ENCODE assay signal across 11 cellular contexts in the genomic region with DNA sequence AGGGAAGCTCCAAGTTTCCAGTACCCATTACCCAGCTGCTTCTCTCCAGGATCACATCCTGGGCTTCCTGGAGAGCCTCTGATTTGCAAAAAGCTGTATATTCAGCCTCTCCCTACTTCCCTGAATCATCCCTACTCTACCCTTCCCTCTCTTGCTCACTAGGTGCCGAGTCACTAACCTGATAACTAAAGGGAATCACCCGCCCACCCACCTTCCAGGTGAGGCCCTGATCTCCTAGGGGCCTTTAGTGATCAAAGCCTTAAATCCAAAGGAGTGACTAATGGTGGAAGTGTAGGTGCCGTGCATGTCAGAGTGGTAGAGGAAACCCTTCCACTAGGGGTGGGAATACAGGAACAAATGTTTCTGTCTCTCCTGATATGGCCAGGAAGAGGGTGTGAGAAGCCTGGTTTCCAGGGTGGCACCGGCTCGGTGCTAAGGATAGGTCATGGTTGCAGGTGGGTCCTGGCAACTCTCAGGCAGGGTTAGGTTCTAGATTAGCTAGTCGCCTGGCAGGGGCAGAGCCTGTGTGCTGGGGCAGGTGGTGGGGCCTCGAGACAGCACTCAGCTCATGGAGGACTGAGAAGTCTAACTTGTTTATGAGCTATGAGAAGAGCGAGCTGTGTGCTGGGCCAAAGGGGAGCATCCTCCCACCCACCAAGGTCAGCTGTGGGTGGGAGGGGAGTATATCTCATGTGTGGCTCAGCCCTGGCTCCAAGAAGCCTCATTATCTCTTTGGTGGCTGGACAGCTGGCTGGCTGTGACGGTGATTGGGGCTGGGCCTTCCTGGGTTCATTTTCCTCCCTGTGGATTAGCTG. TPM values are rescaled to one million over a fixed set of nuclear protein-coding genes. Genes with fewer than 3 reads are reported as not detected.
DNase-seq lines count a peak whose midpoint lies in the region; ATAC-seq and TF ChIP-seq lines count a peak whose summit lies in the region.
"Had no signal": no experiment of that assay in that cellular context is flagged by ENCODE, and none has a peak within 500 bp of the region (broad histone marks: within the 10 kb centered on the region; RNA-seq: fewer than 3 reads in every experiment).

No MANE protein-coding gene starts in this region.

- dilution Hi-C loops in IMR-90 (cut with HindIII; ENCODE audit: low sequenced_read_pairs, unreplicated experiment): no loop called here

- H3K79me1 ChIP-seq in IMR-90 (ENCODE audit: low read depth in 1 of 2, low read length in 2 of 2) (peaks cover 18 to 94% of the 10 kb centered on the region in 2 experiments; a peak in 3 of 4 replicates), neuronal stem cell (ENCODE audit: low read depth, low read length) (peaks cover 6% of the 10 kb centered on the region)

- TF ChIP-seq RAD21 in IMR-90 (IDR thresholded peaks at IDR 0.05; ENCODE audit: low read length): no peak

- ATAC-seq in IMR-90 (ENCODE audit: low read depth) (no peak), HG03520 (IDR thresholded peaks at IDR 0.05; ENCODE audit: unreplicated experiment) (no peak)

- H3K4me3 Mint-ChIP-seq in brain: peak overlapping the region in 1 of 5 experiments; percentile 24

- in situ Hi-C loops in IMR-90 (cut with MboI; ENCODE audit: low sequenced_read_pairs): no loop called here

- H3K4me3 ChIP-seq in IMR-90 (ENCODE audit: insufficient read depth, low read depth, low read length): no peak overlapping the region
- no peak overlapping the region for H3K4me3 ChIP-seq in neuronal stem cell (ENCODE audit: low read length in 2 of 2)

- H3K9ac ChIP-seq in IMR-90 (ENCODE audit: low read depth, low read length) (no peak overlapping the region), neuronal stem cell (ENCODE audit: low read depth, low read length, poor library complexity) (no peak overlapping the region)

- BruUV-seq in IMR-90 (replicated peaks; lab: Mats Ljungman, UMichigan): no TSS peak

- H3K4me2 ChIP-seq in IMR-90 (ENCODE audit: low read depth, low read length) (peak overlapping the region; percentile 19; the same call in 1 of the 2 replicates), neuronal stem cell (ENCODE audit: insufficient read depth, low read length, poor library complexity, severe bottlenecking) (no peak overlapping the region)

- peak overlapping the region; percentile 82 for H3K18ac ChIP-seq in IMR-90 (ENCODE audit: low read depth, low read length)
- peak overlapping the region; percentile 40 for H3K18ac ChIP-seq in neuronal stem cell (ENCODE audit: low read length)

- H3K9me3 ChIP-seq in IMR-90 (ENCODE audit: control insufficient read depth, insufficient read depth, low read length) (no peaks in the 10 kb centered on the region), neuronal stem cell (replicated peaks in 1 of 2; ENCODE audit: control insufficient read depth in 2 of 2, insufficient read depth in 1 of 2, low read depth in 1 of 2, low read length in 2 of 2) (no peaks in the 10 kb centered on the region)

- H4K20me1 ChIP-seq in IMR-90 (ENCODE audit: insufficient read depth, low read length): peaks cover 15% of the 10 kb centered on the region

- TF ChIP-seq POLR2A in IMR-90 (IDR thresholded peaks at IDR 0.05; ENCODE audit: low read depth, low read length): no peak

- H3K9me1 ChIP-seq in IMR-90 (ENCODE audit: insufficient read depth, low read length): peaks cover 54% of the 10 kb centered on the region

- H4K5ac ChIP-seq in IMR-90 (ENCODE audit: low read depth, low read length): peak overlapping the region; percentile 75

- peak overlapping the region; percentile 90 for H4K91ac ChIP-seq in IMR-90 (ENCODE audit: insufficient read depth, low read depth, low read length)
- H4K91ac ChIP-seq in neuronal stem cell (ENCODE audit: low read depth, low read length, poor library complexity): no peak overlapping the region

- peak overlapping the region; percentile 93 for H2AK9ac ChIP-seq in IMR-90 (replicated peaks; ENCODE audit: low read depth, low read length, poor library complexity)

- H3K14ac ChIP-seq in IMR-90 (replicated peaks; ENCODE audit: low read depth, low read length): peak overlapping the region; percentile 50
- peak overlapping the region; percentile 72 for H3K14ac ChIP-seq in neuronal stem cell (ENCODE audit: low read length)

- H2BK5ac ChIP-seq in IMR-90 (ENCODE audit: low read depth, low read length, poor library complexity, severe bottlenecking) (peak overlapping the region; percentile 95), neuronal stem cell (ENCODE audit: low read length) (no peak overlapping the region)

- 76% methylated on average over 3 of the region's 9 CpGs; no CpG with 5 or more reads in 1 of the 2 experiments for WGBS in IMR-90 (ENCODE audit: extremely low coverage in 2 of 2, insufficient read length in 1 of 2), 2 experiments
- no CpG with 5 or more reads among the region's 9 CpGs for WGBS in neuronal stem cell (ENCODE audit: extremely low coverage in 2 of 2, insufficient read length in 2 of 2, insufficient replicate concordance in 1 of 2), 2 donors

- H3K27me3 ChIP-seq in IMR-90 (ENCODE audit: control insufficient read depth, insufficient read depth, low read length): no peaks in the 10 kb centered on the region
- H3K27me3 ChIP-seq in neuronal stem cell (ENCODE audit: control insufficient read depth in 3 of 3, insufficient read depth in 3 of 3, low read depth in 1 of 3, low read length in 3 of 3): no peaks in the 10 kb centered on the region

- H2BK15ac ChIP-seq in IMR-90 (ENCODE audit: low read depth, low read length): peak overlapping the region; percentile 88; the same call in 2 of the 3 replicates
- H2BK15ac ChIP-seq in neuronal stem cell (ENCODE audit: low read length): no peak overlapping the region

- CTCF ChIA-PET in IMR-90 (lab: Yijun Ruan, JAX): no interaction called here

- POLR2A ChIA-PET in IMR-90 (lab: Charles Lee; ENCODE audit: unreplicated experiment): no interaction called here

- TF ChIP-seq CTCF in IMR-90 (conservative IDR thresholded peaks at IDR 0.05; ENCODE audit: low read depth, low read length): no peak
- no peak for TF ChIP-seq CTCF in brain (conservative IDR thresholded peaks at IDR 0.05)

- no peak overlapping the region for H2BK12ac ChIP-seq in neuronal stem cell (ENCODE audit: low read length)

- peak overlapping the region; percentile 73 for H3K27ac ChIP-seq in IMR-90 (ENCODE audit: insufficient read depth, low read length)
- no peak overlapping the region for H3K27ac ChIP-seq in neuronal stem cell (replicated peaks; ENCODE audit: low read length)

- peaks cover 64% of the 10 kb centered on the region for H3K4me1 Mint-ChIP-seq in brain

- no peak overlapping the region for H3K56ac ChIP-seq in IMR-90 (ENCODE audit: extremely low read depth, insufficient read depth, low read length)

- peak overlapping the region; percentile 16 to 87 (median 63) for H3K27ac Mint-ChIP-seq in brain

- H3K4ac ChIP-seq in IMR-90 (ENCODE audit: low read depth, low read length) (peak overlapping the region; percentile 91), neuronal stem cell (ENCODE audit: low read length) (no peak overlapping the region)

- H3K9me3 Mint-ChIP-seq in brain: peaks cover 0 to 2% (median 0%) of the 10 kb centered on the region in 5 experiments

- H3K4me1 ChIP-seq in IMR-90 (ENCODE audit: control insufficient read depth, insufficient read depth, low read length) (peaks cover 45% of the 10 kb centered on the region), neuronal stem cell (ENCODE audit: control insufficient read depth in 2 of 2, insufficient read depth in 1 of 2, low read depth in 1 of 2, low read length in 2 of 2) (peaks cover 28 to 43% of the 10 kb centered on the region in 2 donors)

- H3K36me3 Mint-ChIP-seq in brain: no peaks in the 10 kb centered on the region

- peak overlapping the region; percentile 43; the same call in 1 of the 2 replicates for H3K23ac ChIP-seq in IMR-90 (ENCODE audit: low read depth, low read length)
- no peak overlapping the region for H3K23ac ChIP-seq in neuronal stem cell (ENCODE audit: low read depth, low read length, poor library complexity)

- H2BK120ac ChIP-seq in IMR-90 (ENCODE audit: low read depth, low read length) (peak overlapping the region; percentile 82), neuronal stem cell (ENCODE audit: low read depth, low read length) (peak overlapping the region; percentile 36)

- peak overlapping the region; percentile 45 for H2BK20ac ChIP-seq in IMR-90 (ENCODE audit: low read depth, low read length)

- intact Hi-C loops in IMR-90 (cut with micrococcal nuclease): loop anchor here (2.0 kb wide), 1 partner anchor 17 kb away; no protein-coding TSS in a partner anchor

- H2AFZ ChIP-seq in IMR-90 (replicated peaks; ENCODE audit: low read length, poor library complexity) (peak overlapping the region; percentile 55), neuronal stem cell (ENCODE audit: low read length) (no peak overlapping the region)

- DNase-seq in Daoy (ENCODE audit: low read depth): peak; percentile 41
- no peak for DNase-seq in IMR-90
- DNase-seq in neuronal stem cell (ENCODE audit: low spot score): no peak
- no peak for DNase-seq in SKM-1 (lab: John Stamatoyannopoulos, UW; ENCODE audit: unreplicated experiment)
- DNase-seq in epidermal melanocyte (ENCODE audit: insufficient read length, low spot score): no peak
- DNase-seq in OCI-M2 (lab: John Stamatoyannopoulos, UW; ENCODE audit: unreplicated experiment): no peak
- DNase-seq: GDM1, NCI-H187 had no signal

- no peaks in the 10 kb centered on the region for H3K36me3 ChIP-seq in IMR-90 (ENCODE audit: control insufficient read depth, insufficient read depth, low read length)
- peaks cover 0 to 1% of the 10 kb centered on the region in 2 donors for H3K36me3 ChIP-seq in neuronal stem cell (replicated peaks in 1 of 2; ENCODE audit: control insufficient read depth in 2 of 2, insufficient read depth in 2 of 2, low read length in 2 of 2)

- H2AK5ac ChIP-seq in IMR-90 (ENCODE audit: low read depth, low read length) (peak overlapping the region; percentile 88), neuronal stem cell (ENCODE audit: low read depth, low read length) (peak overlapping the region; percentile 94)

- peaks cover 2% of the 10 kb centered on the region for H3K27me3 Mint-ChIP-seq in brain

- H4K8ac ChIP-seq in IMR-90 (ENCODE audit: low read depth in 2 of 2, low read length in 2 of 2) (peak overlapping the region; percentile 34 to 64), neuronal stem cell (ENCODE audit: low read depth, low read length) (no peak overlapping the region)

RNA-seq across cellular contexts. Expression of a gene that starts 10.1 kb away (rescaled TPM):
- 36.2 and 48.3 TPM in 2 replicates for total RNA-seq in Daoy (2014; rRNA removed; shearing (Covaris generic))
- 27.8 and 30.5 TPM in 2 replicates for total RNA-seq in IMR-90 (2012; rRNA removed)
- polyA plus RNA-seq in IMR-90 (2012; rRNA removed) (87.3 and 88.1 TPM in 2 replicates), brain (ENCODE audit: insufficient read depth, low read depth, low replicate concordance) (22.2 TPM)
- 46.2 and 68.0 TPM in 2 replicates for polyA plus RNA-seq in IMR-90 (2012; cell fraction: cytosol; rRNA removed)
- polyA plus RNA-seq in IMR-90 (2012; cell fraction: nucleus; rRNA removed; ENCODE audit: low replicate concordance): 57.3 and 104 TPM in 2 replicates
- 10.3 TPM for polyA plus RNA-seq in neuronal stem cell (2013, experiment 1 of 2)
- 10.3 TPM for polyA plus RNA-seq in neuronal stem cell (2013, experiment 2 of 2)

RNA-seq across cellular contexts. Expression of a gene that starts 37.3 kb away (rescaled TPM):
- 109 and 115 TPM in 2 replicates for total RNA-seq in Daoy (2014; rRNA removed; shearing (Covaris generic))
- 57.8 and 68.1 TPM in 2 replicates for total RNA-seq in IMR-90 (2012; rRNA removed)
- 78.4 and 80.1 TPM in 2 replicates for polyA plus RNA-seq in IMR-90 (2012; rRNA removed)
- polyA plus RNA-seq in IMR-90 (2012; cell fraction: cytosol; rRNA removed): 64.2 and 85.0 TPM in 2 replicates
- 21.3 and 32.0 TPM in 2 replicates for polyA plus RNA-seq in IMR-90 (2012; cell fraction: nucleus; rRNA removed; ENCODE audit: low replicate concordance)
- polyA plus RNA-seq in brain (ENCODE audit: insufficient read depth, low read depth, low replicate concordance): 156 TPM
- polyA plus RNA-seq in neuronal stem cell (2013, experiment 1 of 2): 45.9 TPM
- 44.1 TPM for polyA plus RNA-seq in neuronal stem cell (2013, experiment 2 of 2)

RNA-seq across cellular contexts. Expression of a gene that starts 56.2 kb away (rescaled TPM):
- 0.06 and 0.12 TPM in 2 replicates for total RNA-seq in Daoy (2014; rRNA removed; shearing (Covaris generic))
- total RNA-seq in IMR-90 (2012; rRNA removed): 0.18 and 0.28 TPM in 2 replicates
- polyA plus RNA-seq in IMR-90 (2012; rRNA removed): 0.46 and 0.50 TPM in 2 replicates
- polyA plus RNA-seq in IMR-90 (2012; cell fraction: cytosol; rRNA removed): 0.17 and 0.60 TPM in 2 replicates
- polyA plus RNA-seq in IMR-90 (2012; cell fraction: nucleus; rRNA removed; ENCODE audit: low replicate concordance): 0.23 and 0.26 TPM in 2 replicates
- polyA plus RNA-seq in brain (ENCODE audit: insufficient read depth, low read depth, low replicate concordance): 1.1 TPM
- 0.77 TPM for polyA plus RNA-seq in neuronal stem cell (2013, experiment 1 of 2)
- 0.80 TPM for polyA plus RNA-seq in neuronal stem cell (2013, experiment 2 of 2)
- total RNA-seq: glomerular endothelial cell had no signal
